8 cellular contexts compared by ENCODE assay signal in the genomic region with DNA sequence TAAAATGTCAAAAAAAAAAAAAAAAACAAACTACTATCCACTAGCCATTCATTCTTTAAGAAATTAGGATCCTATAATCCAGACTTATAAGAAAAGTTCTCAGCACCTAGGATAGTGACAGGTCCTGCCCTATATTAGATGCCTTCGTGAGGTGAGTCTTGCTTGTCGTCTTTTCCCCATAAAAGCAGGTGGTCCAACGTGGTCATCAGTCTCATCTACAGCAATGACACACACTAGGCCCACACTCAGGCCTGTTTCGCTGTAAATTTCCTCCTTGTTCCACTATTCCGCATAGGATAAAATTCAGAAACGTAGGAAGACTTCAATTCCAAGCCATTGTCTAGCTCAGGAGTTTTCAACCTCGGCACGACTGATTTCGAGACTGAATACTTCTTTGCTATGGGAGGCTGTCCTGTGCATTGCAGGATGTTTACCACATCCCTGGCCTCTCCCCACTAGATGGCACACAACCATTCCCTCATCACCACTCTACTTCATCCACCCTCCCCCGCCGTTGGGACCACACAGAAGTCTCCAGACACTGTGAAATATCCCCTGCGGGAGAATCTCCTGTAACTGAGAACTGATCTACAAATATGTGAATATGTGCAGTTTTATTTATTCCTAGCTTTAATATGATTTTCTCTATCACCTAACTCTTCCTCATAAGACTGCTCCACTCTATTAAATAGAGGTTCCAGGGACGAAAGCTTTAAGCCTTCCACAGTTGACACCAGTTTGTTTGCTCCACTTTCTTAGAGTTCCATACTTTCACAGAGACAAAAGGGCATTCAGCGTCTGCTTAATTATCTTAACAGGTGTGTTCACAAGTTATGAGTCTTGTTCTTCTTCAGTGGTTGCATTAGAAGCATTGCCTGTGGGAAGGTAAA.
DNase-seq lines count a peak whose midpoint lies in the region; ATAC-seq, FAIRE-seq and TF ChIP-seq lines count a peak whose summit lies in the region.

No MANE protein-coding gene starts in this region.

- H3K9me3 ChIP-seq in GM12878 (replicated peaks; ENCODE audit: control insufficient read depth, insufficient read depth, low read length): no peaks in the 10 kb centered on the region

- no peaks in the 10 kb centered on the region for H3K36me3 ChIP-seq in GM12878 (ENCODE audit: control insufficient read depth in 2 of 2, insufficient read depth in 2 of 2, low read length in 1 of 2)

- peak; percentile 52 for ATAC-seq in GM19395 (IDR thresholded peaks at IDR 0.05; ENCODE audit: unreplicated experiment)
- ATAC-seq in GM12878: peak; percentile 98
- ATAC-seq in left lobe of liver: peak; percentile 100
- ATAC-seq in activated CD8-positive, alpha-beta memory T cell treated with anti-CD3 and anti-CD28 coated beads, Interleukin-2, amount 10 ng/mL, durations not matched to agents 7 days and 5 days: no peak
- no peak for ATAC-seq in GM19328 (IDR thresholded peaks at IDR 0.05; ENCODE audit: unreplicated experiment)

- no peak overlapping the region for H3K27ac ChIP-seq in GM12878 (ENCODE audit: control insufficient read depth, insufficient read depth)

- POLR2A ChIA-PET in GM12878 (lab: Charles Lee): no interaction called here

- no peak for FAIRE-seq in GM12878 (lab: Jason Lieb, UNC)

- SMC1A ChIA-PET in GM12878 (lab: Charles Lee; ENCODE audit: uncharacterized antibody, unreplicated experiment): interaction anchor here (0.6 to 3.4 kb wide), 14 partner anchors 10 to 344 kb away, joined by 3 to 14 read pairs (median 4); no protein-coding TSS in a partner anchor

- intact Hi-C loops in GM12878 (cut with micrococcal nuclease; ENCODE audit: unreplicated experiment): loop anchor here (5.0 kb wide), 2 partner anchors 173 to 748 kb away; no protein-coding TSS in a partner anchor
- intact Hi-C loops in activated T-helper 2 cell treated with anti-CD3 and anti-CD28 coated beads, Interferon-gamma antibody, Interleukin-2, Interleukin-4, amounts not matched to agents 10 μg/mL and 5 μg/mL and 100 μg/mL, durations not matched to agents 14 hours and 24 hours and 36 hours (cut with micrococcal nuclease): no loop called here

- no peak overlapping the region for H3K4me2 ChIP-seq in GM12878 (ENCODE audit: control insufficient read depth, insufficient read depth)

- H3K27ac Mint-ChIP-seq in activated T-helper 2 cell treated with anti-CD3 and anti-CD28 coated beads, Interferon-gamma antibody, Interleukin-2, Interleukin-4, amounts not matched to agents 10 μg/mL and 5 μg/mL and 100 μg/mL, durations not matched to agents 14 hours and 24 hours and 36 hours: no peak overlapping the region
- H3K27ac Mint-ChIP-seq in activated CD8-positive, alpha-beta memory T cell treated with anti-CD3 and anti-CD28 coated beads, Interleukin-2, amount 10 ng/mL, durations not matched to agents 7 days and 5 days: no peak overlapping the region

- H3K9me3 Mint-ChIP-seq in activated T-helper 2 cell treated with anti-CD3 and anti-CD28 coated beads, Interferon-gamma antibody, Interleukin-2, Interleukin-4, amounts not matched to agents 10 μg/mL and 5 μg/mL and 100 μg/mL, durations not matched to agents 14 hours and 24 hours and 36 hours: no peaks in the 10 kb centered on the region
- peaks cover 13% of the 10 kb centered on the region for H3K9me3 Mint-ChIP-seq in activated CD8-positive, alpha-beta memory T cell treated with anti-CD3 and anti-CD28 coated beads, Interleukin-2, amount 10 ng/mL, durations not matched to agents 7 days and 5 days (ENCODE audit: low read depth)

- WGBS in GM12878 (ENCODE audit: insufficient coverage, insufficient replicate concordance, low lambda C conversion rate, missing lambda C conversion rate): 13% methylated on average over 14 of the region's 14 CpGs

- H3K79me2 ChIP-seq in GM12878 (ENCODE audit: control insufficient read depth, insufficient read depth, low read length): no peaks in the 10 kb centered on the region

- no peak for TF ChIP-seq POLR2A in GM12878 (IDR thresholded peaks at IDR 0.05; ENCODE audit: low read depth, low read length)

- H3K9ac ChIP-seq in GM12878 (ENCODE audit: control insufficient read depth, insufficient read depth, low read length): no peak overlapping the region

- RAD21 ChIA-PET in GM12878 (lab: Charles Lee; ENCODE audit: unreplicated experiment): interaction anchor here (0.6 to 4.4 kb wide), 7 partner anchors 12 to 277 kb away, joined by 3 to 31 read pairs (median 3); no protein-coding TSS in a partner anchor

- TF ChIP-seq RAD21 in GM12878 (IDR thresholded peaks at IDR 0.05; ENCODE audit: insufficient read depth, low read depth, low read length): peak; percentile 28; the same call in 1 of the 2 replicates

- no peaks in the 10 kb centered on the region for H3K4me1 Mint-ChIP-seq in activated T-helper 2 cell treated with anti-CD3 and anti-CD28 coated beads, Interferon-gamma antibody, Interleukin-2, Interleukin-4, amounts not matched to agents 10 μg/mL and 5 μg/mL and 100 μg/mL, durations not matched to agents 14 hours and 24 hours and 36 hours (ENCODE audit: low read depth)
- no peaks in the 10 kb centered on the region for H3K4me1 Mint-ChIP-seq in activated CD8-positive, alpha-beta memory T cell treated with anti-CD3 and anti-CD28 coated beads, Interleukin-2, amount 10 ng/mL, durations not matched to agents 7 days and 5 days

- CTCF ChIA-PET in GM12878 (lab: Yijun Ruan, JAX): interaction anchor here (0.7 to 3.7 kb wide), 18 partner anchors 9 to 348 kb away, joined by 3 to 49 read pairs (median 4); no protein-coding TSS in a partner anchor
- CTCF ChIA-PET in activated CD8-positive, alpha-beta memory T cell treated with anti-CD3 and anti-CD28 coated beads, Interleukin-2, amount 10 ng/mL, durations not matched to agents 7 days and 5 days (lab: Charles Lee): no interaction called here

- no peak for TF ChIP-seq EP300 in GM12878 (IDR thresholded peaks at IDR 0.05; ENCODE audit: borderline replicate concordance in 1 of 2, control insufficient read depth in 1 of 2, low read depth in 2 of 2, low read length in 2 of 2)

- H3K27me3 ChIP-seq in GM12878 (replicated peaks in 1 of 2; ENCODE audit: control insufficient read depth in 2 of 2, insufficient read depth in 2 of 2, low read length in 1 of 2): no peaks in the 10 kb centered on the region

- DNase-seq in NCI-H1436 (lab: John Stamatoyannopoulos, UW) (peak; percentile 64), GM12878 (ENCODE audit: low read depth, low spot score) (no peak), left lobe of liver (ENCODE audit: low spot score) (peak; percentile 52), NCI-H446 treated with DMSO at 0.1 percent for 48 hours (lab: John Stamatoyannopoulos, UW) (no peak)
- DNase-seq in activated T-helper 2 cell treated with anti-CD3 and anti-CD28 coated beads, Interferon-gamma antibody, Interleukin-2, Interleukin-4, amounts not matched to agents 10 μg/mL and 5 μg/mL and 100 μg/mL, durations not matched to agents 14 hours and 24 hours and 36 hours (ENCODE audit: low spot score): no peak
- DNase-seq in activated CD8-positive, alpha-beta memory T cell treated with anti-CD3 and anti-CD28 coated beads, Interleukin-2, amount 10 ng/mL, durations not matched to agents 7 days and 5 days: no peak

- peak; percentile 12 to 54 (median 39); a peak in 4 of 6 replicates for TF ChIP-seq CTCF in GM12878 (IDR thresholded peaks at IDR 0.05 in 2 of 3, conservative IDR thresholded peaks at IDR 0.05 in 1 of 3; ENCODE audit: control insufficient read depth in 2 of 3, extremely low read depth in 1 of 3, insufficient read depth in 1 of 3, low read depth in 3 of 3, low read length in 3 of 3)

- no peaks in the 10 kb centered on the region for H3K4me1 ChIP-seq in GM12878 (ENCODE audit: control insufficient read depth, insufficient read depth, low read length)

- H3K27me3 Mint-ChIP-seq in activated T-helper 2 cell treated with anti-CD3 and anti-CD28 coated beads, Interferon-gamma antibody, Interleukin-2, Interleukin-4, amounts not matched to agents 10 μg/mL and 5 μg/mL and 100 μg/mL, durations not matched to agents 14 hours and 24 hours and 36 hours (ENCODE audit: low read depth): no peaks in the 10 kb centered on the region
- no peaks in the 10 kb centered on the region for H3K27me3 Mint-ChIP-seq in activated CD8-positive, alpha-beta memory T cell treated with anti-CD3 and anti-CD28 coated beads, Interleukin-2, amount 10 ng/mL, durations not matched to agents 7 days and 5 days

- no peaks in the 10 kb centered on the region for H3K36me3 Mint-ChIP-seq in activated T-helper 2 cell treated with anti-CD3 and anti-CD28 coated beads, Interferon-gamma antibody, Interleukin-2, Interleukin-4, amounts not matched to agents 10 μg/mL and 5 μg/mL and 100 μg/mL, durations not matched to agents 14 hours and 24 hours and 36 hours (ENCODE audit: low read depth)
- H3K36me3 Mint-ChIP-seq in activated CD8-positive, alpha-beta memory T cell treated with anti-CD3 and anti-CD28 coated beads, Interleukin-2, amount 10 ng/mL, durations not matched to agents 7 days and 5 days: no peaks in the 10 kb centered on the region

- no peak overlapping the region for H3K4me3 Mint-ChIP-seq in activated T-helper 2 cell treated with anti-CD3 and anti-CD28 coated beads, Interferon-gamma antibody, Interleukin-2, Interleukin-4, amounts not matched to agents 10 μg/mL and 5 μg/mL and 100 μg/mL, durations not matched to agents 14 hours and 24 hours and 36 hours (ENCODE audit: low read depth)
- H3K4me3 Mint-ChIP-seq in activated CD8-positive, alpha-beta memory T cell treated with anti-CD3 and anti-CD28 coated beads, Interleukin-2, amount 10 ng/mL, durations not matched to agents 7 days and 5 days: no peak overlapping the region

- no peak overlapping the region for H3K4me3 ChIP-seq in GM12878

- no peaks in the 10 kb centered on the region for H4K20me1 ChIP-seq in GM12878 (ENCODE audit: control insufficient read depth, insufficient read depth)

- in situ Hi-C loops in GM12878 (cut with MboI): no loop called here

- no TSS peak for BruUV-seq in GM12878 (replicated peaks; lab: Mats Ljungman, UMichigan)

- H2AFZ ChIP-seq in GM12878 (ENCODE audit: control insufficient read depth, low read depth, low read length): no peak overlapping the region

TF ChIP-seq in GM12878, 131 proteins besides CTCF, POLR2A, EP300 and RAD21 (continues in another document):
- TF ChIP-seq MXI1 (IDR thresholded peaks at IDR 0.05; ENCODE audit: low read depth, low read length): no peak
- TF ChIP-seq, protein P1, sequence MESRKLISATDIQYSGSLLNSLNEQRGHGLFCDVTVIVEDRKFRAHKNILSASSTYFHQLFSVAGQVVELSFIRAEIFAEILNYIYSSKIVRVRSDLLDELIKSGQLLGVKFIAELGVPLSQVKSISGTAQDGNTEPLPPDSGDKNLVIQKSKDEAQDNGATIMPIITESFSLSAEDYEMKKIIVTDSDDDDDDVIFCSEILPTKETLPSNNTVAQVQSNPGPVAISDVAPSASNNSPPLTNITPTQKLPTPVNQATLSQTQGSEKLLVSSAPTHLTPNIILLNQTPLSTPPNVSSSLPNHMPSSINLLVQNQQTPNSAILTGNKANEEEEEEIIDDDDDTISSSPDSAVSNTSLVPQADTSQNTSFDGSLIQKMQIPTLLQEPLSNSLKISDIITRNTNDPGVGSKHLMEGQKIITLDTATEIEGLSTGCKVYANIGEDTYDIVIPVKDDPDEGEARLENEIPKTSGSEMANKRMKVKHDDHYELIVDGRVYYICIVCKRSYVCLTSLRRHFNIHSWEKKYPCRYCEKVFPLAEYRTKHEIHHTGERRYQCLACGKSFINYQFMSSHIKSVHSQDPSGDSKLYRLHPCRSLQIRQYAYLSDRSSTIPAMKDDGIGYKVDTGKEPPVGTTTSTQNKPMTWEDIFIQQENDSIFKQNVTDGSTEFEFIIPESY (IDR thresholded peaks at IDR 0.05): no peak

Comparison
In these comparisons a context has a peak if more than half of its experiments do, and no peak if none do; other contexts are left out.
1. ATAC-seq: peak in GM19395 (single experiment), GM12878 (single experiment) and left lobe of liver (single experiment); none in activated CD8-positive, alpha-beta memory T cell treated with anti-CD3 and anti-CD28 coated beads, Interleukin-2, amount 10 ng/mL, durations not matched to agents 7 days and 5 days (single experiment) and GM19328 (single experiment).
2. DNase-seq: peak in NCI-H1436 (single experiment) and left lobe of liver (single experiment); none in GM12878 (single experiment), activated T-helper 2 cell treated with anti-CD3 and anti-CD28 coated beads, Interferon-gamma antibody, Interleukin-2, Interleukin-4, amounts not matched to agents 10 μg/mL and 5 μg/mL and 100 μg/mL, durations not matched to agents 14 hours and 24 hours and 36 hours (single experiment), activated CD8-positive, alpha-beta memory T cell treated with anti-CD3 and anti-CD28 coated beads, Interleukin-2, amount 10 ng/mL, durations not matched to agents 7 days and 5 days (single experiment) and NCI-H446 treated with DMSO at 0.1 percent for 48 hours (single experiment).